In the genomic region with DNA sequence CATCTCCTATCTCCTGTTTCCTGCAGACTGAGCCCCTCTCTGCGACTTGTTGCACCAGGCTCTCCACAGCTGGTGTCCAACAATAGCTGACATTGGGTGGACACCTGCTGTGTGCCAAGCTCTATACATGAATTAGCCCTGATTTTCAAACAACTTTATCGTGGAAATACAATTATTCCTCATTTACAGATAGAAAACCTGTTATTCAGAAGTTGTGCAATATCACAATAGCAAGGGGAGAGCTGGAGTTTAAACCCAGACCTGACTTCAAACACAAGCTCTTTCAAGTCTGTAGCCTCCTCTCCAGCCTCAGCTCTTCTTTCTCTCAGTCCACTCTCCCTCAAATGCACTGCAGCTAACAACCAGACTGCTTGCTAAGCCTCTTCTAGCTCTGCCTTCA, we compare ENCODE assay signal across 24 cellular contexts.
A peak's percentile ranks its signal among the peaks of the same experiment; 100 is the strongest.
DNase-seq lines count a peak whose midpoint lies in the region; ATAC-seq, FAIRE-seq and TF ChIP-seq lines count a peak whose summit lies in the region.
"Had no signal": no experiment of that assay in that cellular context is flagged by ENCODE, and none has a peak within 500 bp of the region (broad histone marks: within the 10 kb centered on the region; RNA-seq: fewer than 3 reads in every experiment).

No MANE protein-coding gene starts in this region.

- H3K23ac ChIP-seq in IMR-90 (ENCODE audit: low read depth, low read length) (no peak overlapping the region), H1 (ENCODE audit: insufficient read length) (no peak overlapping the region)

- H3K56ac ChIP-seq in IMR-90 (ENCODE audit: extremely low read depth, insufficient read depth, low read length) = no peak overlapping the region
- H3K56ac ChIP-seq in H1 (replicated peaks; ENCODE audit: insufficient read length, low read depth, low read length) = no peak overlapping the region

- H3K36me3 Mint-ChIP-seq in neural progenitor cell (no peaks in the 10 kb centered on the region), Calu3 (ENCODE audit: insufficient read depth, unreplicated experiment) (no peaks in the 10 kb centered on the region)
- H3K36me3 Mint-ChIP-seq: CD14-positive monocyte; CD4-positive, alpha-beta memory T cell; CD4-positive, CD25-positive, alpha-beta regulatory T cell; CD8-positive, alpha-beta memory T cell had no signal

- FAIRE-seq in H1 (lab: Jason Lieb, UNC) = no peak
- FAIRE-seq: A204.1, D721Med, G401.6, GM12891, GM19239 had no signal

- intact Hi-C loops in IMR-90 (cut with micrococcal nuclease) = no loop called here
- intact Hi-C loops in Calu3 (cut with micrococcal nuclease; ENCODE audit: unreplicated experiment) = no loop called here
- intact Hi-C loops in esophagus muscularis mucosa (cut with DNase I) = no loop called here

- dilution Hi-C loops in IMR-90 (cut with HindIII; ENCODE audit: low sequenced_read_pairs, unreplicated experiment) = no loop called here

- H2BK15ac ChIP-seq in IMR-90 (ENCODE audit: low read depth, low read length) = no peak overlapping the region
- H2BK15ac ChIP-seq in H1 (ENCODE audit: low read length) = peak overlapping the region; percentile 65; the same call in 1 of the 2 replicates

- no peak overlapping the region for H2AK5ac ChIP-seq in IMR-90 (ENCODE audit: low read depth, low read length)
- H2AK5ac ChIP-seq in H1 (ENCODE audit: low read depth, low read length) = no peak overlapping the region; the same call in 1 of the 2 replicates

- no peak overlapping the region for H3K14ac ChIP-seq in IMR-90 (replicated peaks; ENCODE audit: low read depth, low read length)
- no peak overlapping the region for H3K14ac ChIP-seq in H1 (ENCODE audit: insufficient read length)

- H3K9me3 ChIP-seq in HEK293 (ENCODE audit: control insufficient read depth, insufficient read depth, low read depth, low read length) (no peaks in the 10 kb centered on the region), IMR-90 (ENCODE audit: control insufficient read depth, insufficient read depth, low read length) (no peaks in the 10 kb centered on the region), H1 (ENCODE audit: insufficient read depth in 2 of 2, low read depth in 1 of 2, low read length in 1 of 2) (peaks cover 3 to 5% of the 10 kb centered on the region in 2 experiments; a peak in 3 of 4 replicates), neural progenitor cell (ENCODE audit: low read depth) (no peaks in the 10 kb centered on the region), esophagus muscularis mucosa (peaks cover 0 to 5% (median 0%) of the 10 kb centered on the region in 4 donors)
- H3K9me3 ChIP-seq: BE2C had no signal

- H3K18ac ChIP-seq in IMR-90 (ENCODE audit: low read depth, low read length) (no peak overlapping the region), H1 (ENCODE audit: extremely low read depth, low read length) (no peak overlapping the region)

- POLR2A ChIA-PET in HEK293 (lab: Yijun Ruan, JAX) = interaction anchor here (0.7 kb wide), 1 partner anchor 13 kb away, joined by 10 read pairs; no protein-coding TSS in a partner anchor
- POLR2A ChIA-PET in IMR-90 (lab: Charles Lee; ENCODE audit: unreplicated experiment) = no interaction called here
- POLR2A ChIA-PET in H1 (lab: Charles Lee; ENCODE audit: partially characterized antibody) = interaction anchor here (1.2 kb wide), 1 partner anchor 10 kb away, joined by 4 read pairs; no protein-coding TSS in a partner anchor

- H3K27ac ChIP-seq in HEK293 (ENCODE audit: extremely low read depth, low read depth, low read length) = no peak overlapping the region
- no peak overlapping the region for H3K27ac ChIP-seq in IMR-90 (ENCODE audit: insufficient read depth, low read length)
- no peak overlapping the region for H3K27ac ChIP-seq in H1 (ENCODE audit: low read depth, low read length)
- H3K27ac ChIP-seq in neural progenitor cell = no peak overlapping the region
- H3K27ac ChIP-seq in esophagus muscularis mucosa (replicated peaks in 1 of 4) = no peak overlapping the region
- H3K27ac ChIP-seq: BLaER1 had no signal

- H3K4me3 ChIP-seq in HEK293 (ENCODE audit: low read depth, low read length) (no peak overlapping the region), IMR-90 (ENCODE audit: insufficient read depth, low read depth, low read length) (no peak overlapping the region), H1 (ENCODE audit: extremely low read depth in 1 of 4, insufficient read depth in 2 of 4, low read depth in 3 of 4, low read length in 4 of 4) (no peak overlapping the region), neural progenitor cell (no peak overlapping the region), esophagus muscularis mucosa (no peak overlapping the region)
- H3K4me3 ChIP-seq: BLaER1 had no signal

- no peak overlapping the region for H4K91ac ChIP-seq in IMR-90 (ENCODE audit: insufficient read depth, low read depth, low read length)
- H4K91ac ChIP-seq in H1 (replicated peaks; ENCODE audit: insufficient read length, low read length) = peak overlapping the region; percentile 22

- H3K4ac ChIP-seq in IMR-90 (ENCODE audit: low read depth, low read length) = no peak overlapping the region
- H3K4ac ChIP-seq in H1 (replicated peaks; ENCODE audit: insufficient read length, low read depth, low read length) = no peak overlapping the region

- no peaks in the 10 kb centered on the region for H3K4me1 ChIP-seq in HEK293 (ENCODE audit: control insufficient read depth, insufficient read depth, low read length)
- no peaks in the 10 kb centered on the region for H3K4me1 ChIP-seq in IMR-90 (ENCODE audit: control insufficient read depth, insufficient read depth, low read length)
- peaks cover 0 to 3% (median 1%) of the 10 kb centered on the region in 4 experiments; a peak in 2 of 7 replicates for H3K4me1 ChIP-seq in H1 (replicated peaks in 1 of 4; ENCODE audit: control insufficient read depth in 3 of 4, insufficient read depth in 4 of 4, low read length in 3 of 4)
- peaks cover 11% of the 10 kb centered on the region for H3K4me1 ChIP-seq in neural progenitor cell
- H3K4me1 ChIP-seq in esophagus muscularis mucosa = no peaks in the 10 kb centered on the region
- H3K4me1 ChIP-seq: BE2C had no signal

- no peaks in the 10 kb centered on the region for H3K79me1 ChIP-seq in IMR-90 (ENCODE audit: low read depth in 1 of 2, low read length in 2 of 2)
- H3K79me1 ChIP-seq in H1 (ENCODE audit: low read depth, low read length) = no peaks in the 10 kb centered on the region

- H2BK20ac ChIP-seq in IMR-90 (ENCODE audit: low read depth, low read length) = no peak overlapping the region
- H2BK20ac ChIP-seq in H1 (ENCODE audit: low read length) = peak overlapping the region; percentile 41; the same call in 1 of the 2 replicates

- CTCF ChIA-PET in HEK293 (lab: Yijun Ruan, JAX) (interaction anchor here (1.2 kb wide), 1 partner anchor 20 kb away, joined by 4 read pairs; no protein-coding TSS in a partner anchor), IMR-90 (lab: Yijun Ruan, JAX) (no interaction called here), H1 (lab: Charles Lee; ENCODE audit: partially characterized antibody) (interaction anchor here (0.9 to 2.4 kb wide), 8 partner anchors 11 to 158 kb away, joined by 3 to 9 read pairs (median 4); no protein-coding TSS in a partner anchor), Calu3 (lab: Charles Lee) (interaction anchor here (0.7 to 0.9 kb wide), 3 partner anchors 48 to 987 kb away, joined by 3 to 7 read pairs (median 3); no protein-coding TSS in a partner anchor)

- no peak overlapping the region for H2AK9ac ChIP-seq in IMR-90 (replicated peaks; ENCODE audit: low read depth, low read length, poor library complexity)

- in situ Hi-C loops in IMR-90 (cut with MboI; ENCODE audit: low sequenced_read_pairs) = no loop called here

- no peak overlapping the region for H2BK120ac ChIP-seq in IMR-90 (ENCODE audit: low read depth, low read length)
- H2BK120ac ChIP-seq in H1 (replicated peaks; ENCODE audit: low read depth, low read length) = no peak overlapping the region

- H4K20me1 ChIP-seq in IMR-90 (ENCODE audit: insufficient read depth, low read length) (no peaks in the 10 kb centered on the region), H1 (replicated peaks in 1 of 2; ENCODE audit: control insufficient read depth in 1 of 2, insufficient read depth in 2 of 2, low read length in 2 of 2) (no peaks in the 10 kb centered on the region), neural progenitor cell (ENCODE audit: low read depth) (no peaks in the 10 kb centered on the region)
- H4K20me1 ChIP-seq: BLaER1 had no signal

- H3K27me3 ChIP-seq in IMR-90 (ENCODE audit: control insufficient read depth, insufficient read depth, low read length) (peaks cover 2% of the 10 kb centered on the region; the same call in 1 of the 2 replicates), H1 (replicated peaks in 1 of 4; ENCODE audit: control insufficient read depth in 3 of 4, extremely low read depth in 1 of 4, insufficient read depth in 3 of 4, low read length in 3 of 4) (no peaks in the 10 kb centered on the region), neural progenitor cell (no peaks in the 10 kb centered on the region), esophagus muscularis mucosa (peaks cover 0 to 8% (median 0%) of the 10 kb centered on the region in 4 donors)
- H3K27me3 ChIP-seq: BLaER1 had no signal

- H4K8ac ChIP-seq in IMR-90 (ENCODE audit: low read depth in 2 of 2, low read length in 2 of 2) = no peak overlapping the region
- no peak overlapping the region for H4K8ac ChIP-seq in H1 (ENCODE audit: extremely low read depth, insufficient read depth, low read length)

- peaks cover 3% of the 10 kb centered on the region for H3K27me3 Mint-ChIP-seq in neural progenitor cell (ENCODE audit: insufficient read depth, low read depth)
- H3K27me3 Mint-ChIP-seq in Calu3 (ENCODE audit: unreplicated experiment) = peaks cover 65% of the 10 kb centered on the region

- no peak for TF ChIP-seq POLR2A in IMR-90 (IDR thresholded peaks at IDR 0.05; ENCODE audit: low read depth, low read length)
- no peak for TF ChIP-seq POLR2A in H1 (IDR thresholded peaks at IDR 0.05; ENCODE audit: control extremely low read depth in 1 of 2, low read depth in 2 of 2, low read length in 2 of 2)
- no peak for TF ChIP-seq POLR2A in esophagus muscularis mucosa (IDR thresholded peaks at IDR 0.05; ENCODE audit: low read depth)

- H3K4me2 ChIP-seq in IMR-90 (ENCODE audit: low read depth, low read length) (no peak overlapping the region), H1 (ENCODE audit: insufficient read depth in 1 of 2, low read depth in 2 of 2, low read length in 2 of 2) (no peak overlapping the region), neural progenitor cell (peak overlapping the region; percentile 22)
- H3K4me2 ChIP-seq: BLaER1 had no signal

- DNase-seq in IMR-90 = no peak
- no peak for DNase-seq in H1 (ENCODE audit: low read depth in 1 of 2, low spot score in 2 of 2)
- no peak for DNase-seq in neural progenitor cell (ENCODE audit: low spot score)
- no peak for DNase-seq in Calu3
- no peak for DNase-seq in esophagus muscularis mucosa (ENCODE audit: extremely low spot score)
- DNase-seq in NCI-H2196 treated with DMSO at 0.1 percent for 48 hours (lab: John Stamatoyannopoulos, UW; ENCODE audit: unreplicated experiment) = no peak
- DNase-seq: 8988T; ACHN; BE2C; C1 segment of cervical spinal cord; CD4-positive, alpha-beta memory T cell; CD4-positive, CD25-positive, alpha-beta regulatory T cell; CD8-positive, alpha-beta memory T cell; COR-L47; DMS79 treated with DMSO at 0.1 percent for 48 hours; GF-D8 had no signal

- H3K9ac ChIP-seq in IMR-90 (ENCODE audit: low read depth, low read length) (no peak overlapping the region), H1 (replicated peaks in 1 of 4; ENCODE audit: extremely low read depth in 1 of 4, low read depth in 3 of 4, low read length in 3 of 4) (no peak overlapping the region), neural progenitor cell (no peak overlapping the region)
- H3K9ac ChIP-seq: BLaER1 had no signal

- H3K79me2 ChIP-seq in H1 (ENCODE audit: control insufficient read depth in 1 of 2, insufficient read depth in 2 of 2, low read length in 2 of 2) (no peaks in the 10 kb centered on the region), neural progenitor cell (ENCODE audit: low read depth) (no peaks in the 10 kb centered on the region)

- TF ChIP-seq CTCF in HEK293 (tag by site-specific recombination; IDR thresholded peaks at IDR 0.05) = no peak
- TF ChIP-seq CTCF in IMR-90 (conservative IDR thresholded peaks at IDR 0.05; ENCODE audit: low read depth, low read length) = no peak
- no peak for TF ChIP-seq CTCF in H1 (IDR thresholded peaks at IDR 0.05; ENCODE audit: control extremely low read depth in 1 of 3, insufficient read depth in 1 of 3, low read depth in 1 of 3, low read length in 3 of 3)
- TF ChIP-seq CTCF in neural progenitor cell (IDR thresholded peaks at IDR 0.05) = no peak
- TF ChIP-seq CTCF in Calu3 (IDR thresholded peaks at IDR 0.05; ENCODE audit: unreplicated experiment) = no peak
- TF ChIP-seq CTCF in esophagus muscularis mucosa (IDR thresholded peaks at IDR 0.05) = no peak

- H4K5ac ChIP-seq in IMR-90 (ENCODE audit: low read depth, low read length) = no peak overlapping the region
- H4K5ac ChIP-seq in H1 (ENCODE audit: insufficient read length, low read depth, low read length) = no peak overlapping the region

- no peaks in the 10 kb centered on the region for H3K9me1 ChIP-seq in IMR-90 (ENCODE audit: insufficient read depth, low read length)

- TF ChIP-seq RAD21 in IMR-90 (IDR thresholded peaks at IDR 0.05; ENCODE audit: low read length) (no peak), H1 (IDR thresholded peaks at IDR 0.05 in 1 of 2, conservative IDR thresholded peaks at IDR 0.05 in 1 of 2; ENCODE audit: low read depth in 2 of 2, low read length in 2 of 2) (no peak)

- H3K36me3 ChIP-seq in HEK293 (ENCODE audit: control insufficient read depth in 2 of 2, insufficient read depth in 1 of 2, low read length in 2 of 2) = no peaks in the 10 kb centered on the region
- H3K36me3 ChIP-seq in IMR-90 (ENCODE audit: control insufficient read depth, insufficient read depth, low read length) = no peaks in the 10 kb centered on the region
- H3K36me3 ChIP-seq in H1 (ENCODE audit: control insufficient read depth in 2 of 4, insufficient read depth in 4 of 4, low read length in 3 of 4) = no peaks in the 10 kb centered on the region
- no peaks in the 10 kb centered on the region for H3K36me3 ChIP-seq in neural progenitor cell
- no peaks in the 10 kb centered on the region for H3K36me3 ChIP-seq in esophagus muscularis mucosa
- H3K36me3 ChIP-seq: BE2C, BLaER1 had no signal

- H2BK5ac ChIP-seq in IMR-90 (ENCODE audit: low read depth, low read length, poor library complexity, severe bottlenecking) = no peak overlapping the region
- H2BK5ac ChIP-seq in H1 (ENCODE audit: low read depth, low read length) = peak overlapping the region; percentile 14; the same call in 1 of the 2 replicates

- no peak for TF ChIP-seq EP300 in H1 (IDR thresholded peaks at IDR 0.05; ENCODE audit: borderline replicate concordance in 1 of 2, low read depth in 2 of 2, low read length in 2 of 2)
- TF ChIP-seq EP300 in esophagus muscularis mucosa (IDR thresholded peaks at IDR 0.05) = no peak

- peaks cover 6% of the 10 kb centered on the region for H3F3A ChIP-seq in neural progenitor cell (ENCODE audit: low read depth)

- BruUV-seq in IMR-90 (replicated peaks; lab: Mats Ljungman, UMichigan) = no TSS peak
- BruUV-seq in Calu3 (replicated peaks; lab: Mats Ljungman, UMichigan) = no TSS peak

- H3K27ac Mint-ChIP-seq in neural progenitor cell (no peak overlapping the region), Calu3 (ENCODE audit: unreplicated experiment) (no peak overlapping the region)
- H3K27ac Mint-ChIP-seq: CD14-positive monocyte; CD4-positive, alpha-beta memory T cell; CD4-positive, CD25-positive, alpha-beta regulatory T cell; CD8-positive, alpha-beta memory T cell had no signal

- H3K9me3 Mint-ChIP-seq in neural progenitor cell = peaks cover 4% of the 10 kb centered on the region
- no peaks in the 10 kb centered on the region for H3K9me3 Mint-ChIP-seq in Calu3 (ENCODE audit: low read depth, unreplicated experiment)

- H3K4me3 Mint-ChIP-seq in neural progenitor cell = no peak overlapping the region
- H3K4me3 Mint-ChIP-seq in Calu3 (ENCODE audit: low read depth, unreplicated experiment) = no peak overlapping the region
- H3K4me3 Mint-ChIP-seq: CD4-positive, alpha-beta memory T cell; CD4-positive, CD25-positive, alpha-beta regulatory T cell; CD8-positive, alpha-beta memory T cell had no signal

- peak overlapping the region; percentile 64; the same call in 1 of the 2 replicates for H2BK12ac ChIP-seq in H1 (ENCODE audit: low read depth, low read length)

- WGBS in IMR-90 (ENCODE audit: extremely low coverage in 2 of 2, insufficient read length in 1 of 2), 2 experiments = 20% methylated on average over 1 of the region's 2 CpGs; no CpG with 5 or more reads in 1 of the 2 experiments
- WGBS in H1 (ENCODE audit: extremely low coverage in 1 of 2, insufficient coverage in 1 of 2, insufficient read length in 1 of 2, insufficient replicate concordance in 2 of 2, low coverage in 1 of 2, low lambda C conversion rate in 2 of 2, missing lambda C conversion rate in 1 of 2), 2 experiments = 79% methylated on average over 2 of the region's 2 CpGs; no CpG with 5 or more reads in 1 of the 2 experiments
- 61% methylated on average over 2 of the region's 2 CpGs for WGBS in esophagus muscularis mucosa

- no peak overlapping the region for H2AFZ ChIP-seq in IMR-90 (replicated peaks; ENCODE audit: low read length, poor library complexity)
- H2AFZ ChIP-seq in H1 (ENCODE audit: low read length) = no peak overlapping the region
- no peak overlapping the region for H2AFZ ChIP-seq in neural progenitor cell (replicated peaks)

- H3K4me1 Mint-ChIP-seq in neural progenitor cell (peaks cover 7% of the 10 kb centered on the region), Calu3 (ENCODE audit: low read depth, unreplicated experiment) (no peaks in the 10 kb centered on the region)
- H3K4me1 Mint-ChIP-seq: CD14-positive monocyte; CD4-positive, alpha-beta memory T cell; CD4-positive, CD25-positive, alpha-beta regulatory T cell; CD8-positive, alpha-beta memory T cell had no signal

- no peak for ATAC-seq in IMR-90 (ENCODE audit: low read depth)

- H3K23me2 ChIP-seq in H1 (ENCODE audit: low read depth, low read length) = no peaks in the 10 kb centered on the region
